ENCODE assay signal across 8 cellular contexts in genomic region chr6:29016559-29017427, GRCh38. TPM values are rescaled to one million over a fixed set of nuclear protein-coding genes. Genes with fewer than 3 reads are reported as not detected.
DNase-seq lines count a peak whose midpoint lies in the region; ATAC-seq and TF ChIP-seq lines count a peak whose summit lies in the region.

No MANE protein-coding gene starts in this region.

- no peaks in the 10 kb centered on the region for H3K9me3 ChIP-seq in colonic mucosa

- H3K4me3 ChIP-seq in colonic mucosa: peak overlapping the region; percentile 52

- no peaks in the 10 kb centered on the region for H3K36me3 ChIP-seq in colonic mucosa

- TF ChIP-seq CTCF in AG09319 (IDR thresholded peaks at IDR 0.05; ENCODE audit: low read depth, low read length) (peak; percentile 87), colonic mucosa (IDR thresholded peaks at IDR 0.05) (peak; percentile 83)

- H3K4me1 ChIP-seq in colonic mucosa: no peaks in the 10 kb centered on the region

- peak overlapping the region; percentile 26 for H3K27ac ChIP-seq in colonic mucosa

- H3K9ac ChIP-seq in colonic mucosa (ENCODE audit: low read depth in 2 of 2, low read length in 2 of 2): peak overlapping the region; percentile 5 to 79

- ATAC-seq in GM18873 (IDR thresholded peaks at IDR 0.05; ENCODE audit: low FRiP score, unreplicated experiment) (peak; percentile 76), HG03159 (IDR thresholded peaks at IDR 0.05; ENCODE audit: unreplicated experiment) (peak; percentile 82), left colon (peak; percentile 96)

- intact Hi-C loops in colonic mucosa (cut with DNase I) (loop anchor here (2.0 kb wide), 2 partner anchors 180 to 330 kb away; no protein-coding TSS in a partner anchor), left colon (cut with DNase I, micrococcal nuclease) (loop anchor here in 1 of 2 donors (10.0 kb wide), 2 partner anchors 182 to 332 kb away; no protein-coding TSS in a partner anchor)

- DNase-seq in AG09319 (ENCODE audit: extremely low read depth, low read depth): peak; percentile 43
- DNase-seq in NCI-H226: peak; percentile 48
- DNase-seq in activated CD4-positive, alpha-beta T cell treated with anti-CD3 and anti-CD28 coated beads for 1 hour: peak; percentile 69
- peak; percentile 92 for DNase-seq in colonic mucosa
- peak; percentile 68 to 89 for DNase-seq in left colon
- peak; percentile 70 to 72 (median 72) for DNase-seq in stimulated activated CD4-positive, alpha-beta T cell treated with anti-CD3 and anti-CD28 coated beads, Interleukin-1b, Interleukin-23, amount 100 ng/mL, for 24 hours (ENCODE audit: low read depth in 4 of 4, low spot score in 1 of 4)

- H3K27me3 ChIP-seq in colonic mucosa: peaks cover 6% of the 10 kb centered on the region

RNA-seq across cellular contexts. Expression of gene ZNF311, which starts 11.7 kb away (rescaled TPM):
- 1 to 10 TPM; 1.1 to 2.1 TPM for total RNA-seq in colonic mucosa
- total RNA-seq in left colon: 1 to 10 TPM; 1.5 to 2.0 TPM

RNA-seq across cellular contexts. Expression of gene OR2W1, which starts 28.2 kb away (rescaled TPM):
- total RNA-seq in colonic mucosa (not detected), left colon (not detected)

Comparison
In these comparisons a context has a peak if more than half of its experiments do, and no peak if none do; other contexts are left out.
1. Peak in every context shown above with its lines: DNase-seq, ATAC-seq, H3K4me3 ChIP-seq and H3K27ac ChIP-seq.